Comparison of ENCODE assay signal across 9 cellular contexts in the genomic region with DNA sequence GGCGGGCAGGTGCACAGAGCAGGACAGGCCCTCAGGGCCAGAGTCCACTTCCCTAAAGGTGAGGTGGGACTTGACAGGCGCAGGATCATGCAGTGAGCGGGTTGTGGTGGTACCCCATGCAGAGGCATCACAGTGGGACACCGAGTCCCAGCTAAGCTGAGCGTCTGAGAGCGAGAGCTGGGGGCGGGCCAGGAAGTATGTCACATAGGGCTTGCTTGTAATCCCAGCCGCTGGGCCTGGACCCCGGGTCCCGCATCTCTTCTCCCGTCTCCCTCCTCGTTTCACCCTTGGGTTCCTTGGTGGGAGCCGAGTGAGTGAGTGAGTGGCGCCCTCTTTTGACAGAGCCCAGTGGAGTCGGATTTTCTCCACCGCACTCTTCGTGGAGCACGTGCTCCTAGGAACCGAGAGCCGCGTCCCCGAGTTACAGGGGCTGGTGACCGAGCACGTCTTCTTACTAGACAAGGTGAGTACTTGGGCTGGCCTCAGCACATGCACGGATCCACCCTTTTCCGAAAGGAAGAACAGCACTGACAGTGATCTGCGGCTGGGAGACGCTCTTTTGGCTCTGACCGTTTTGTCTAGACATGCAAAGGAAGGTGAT. TPM values are rescaled to one million over a fixed set of nuclear protein-coding genes. Genes with fewer than 3 reads are reported as not detected.
DNase-seq lines count a peak whose midpoint lies in the region; ATAC-seq, FAIRE-seq and TF ChIP-seq lines count a peak whose summit lies in the region.
"Had no signal": no experiment of that assay in that cellular context is flagged by ENCODE, and none has a peak within 500 bp of the region (broad histone marks: within the 10 kb centered on the region; RNA-seq: fewer than 3 reads in every experiment).

No MANE protein-coding gene starts in this region.

- FAIRE-seq in GM12878 (lab: Jason Lieb, UNC): no peak

- no peak overlapping the region for H3K9ac ChIP-seq in GM12878 (ENCODE audit: control insufficient read depth, insufficient read depth, low read length)

- intact Hi-C loops in GM12878 (cut with micrococcal nuclease; ENCODE audit: unreplicated experiment): loop anchor here (10.0 kb wide), 1 partner anchor 169 kb away; no protein-coding TSS in a partner anchor

- no peak overlapping the region for H3K4me2 ChIP-seq in GM12878 (ENCODE audit: control insufficient read depth, insufficient read depth)

- peaks cover 43 to 62% of the 10 kb centered on the region in 2 experiments for H3K36me3 ChIP-seq in GM12878 (ENCODE audit: control insufficient read depth in 2 of 2, insufficient read depth in 2 of 2, low read length in 1 of 2)

- no peaks in the 10 kb centered on the region for H3K9me3 ChIP-seq in GM12878 (replicated peaks; ENCODE audit: control insufficient read depth, insufficient read depth, low read length)
- H3K9me3 ChIP-seq: neutrophil had no signal

- TF ChIP-seq EP300 in GM12878 (IDR thresholded peaks at IDR 0.05; ENCODE audit: borderline replicate concordance in 1 of 2, control insufficient read depth in 1 of 2, low read depth in 2 of 2, low read length in 2 of 2): no peak

- DNase-seq in EH (ENCODE audit: low read depth): peak; percentile 19
- DNase-seq in Kasumi-1 (lab: John Stamatoyannopoulos, UW): peak; percentile 56 to 61
- no peak for DNase-seq in GM12878 (ENCODE audit: low read depth, low spot score)
- DNase-seq in midbrain (lab: John Stamatoyannopoulos, UW): peak; percentile 27
- DNase-seq in DMS153 (lab: John Stamatoyannopoulos, UW): no peak
- DNase-seq in inferior parietal cortex (ENCODE audit: extremely low spot score): no peak
- no peak for DNase-seq in occipital lobe (lab: John Stamatoyannopoulos, UW)
- no peak for DNase-seq in foreskin melanocyte

- TF ChIP-seq POLR2A in GM12878 (IDR thresholded peaks at IDR 0.05; ENCODE audit: low read depth, low read length): no peak

- SMC1A ChIA-PET in GM12878 (lab: Charles Lee; ENCODE audit: uncharacterized antibody, unreplicated experiment): no interaction called here

- no peak overlapping the region for H3K27ac ChIP-seq in GM12878 (ENCODE audit: control insufficient read depth, insufficient read depth)
- H3K27ac ChIP-seq: neutrophil had no signal

- H3K27me3 ChIP-seq in GM12878 (replicated peaks in 1 of 2; ENCODE audit: control insufficient read depth in 2 of 2, insufficient read depth in 2 of 2, low read length in 1 of 2): no peaks in the 10 kb centered on the region
- H3K27me3 ChIP-seq: neutrophil had no signal

- RAD21 ChIA-PET in GM12878 (lab: Charles Lee; ENCODE audit: unreplicated experiment): no interaction called here

- H3K4me1 ChIP-seq in GM12878 (ENCODE audit: control insufficient read depth, insufficient read depth, low read length): no peaks in the 10 kb centered on the region

- 98% methylated on average over 29 of the region's 29 CpGs for WGBS in GM12878 (ENCODE audit: insufficient coverage, insufficient replicate concordance, low lambda C conversion rate, missing lambda C conversion rate)

- BruUV-seq in GM12878 (replicated peaks; lab: Mats Ljungman, UMichigan): no TSS peak

- TF ChIP-seq CTCF in GM12878 (IDR thresholded peaks at IDR 0.05 in 2 of 3, conservative IDR thresholded peaks at IDR 0.05 in 1 of 3; ENCODE audit: control insufficient read depth in 2 of 3, extremely low read depth in 1 of 3, insufficient read depth in 1 of 3, low read depth in 3 of 3, low read length in 3 of 3): peak; percentile 22 to 52 (median 29); a peak in 3 of 6 replicates

- in situ Hi-C loops in GM12878 (cut with MboI): no loop called here

- POLR2A ChIA-PET in GM12878 (lab: Charles Lee): no interaction called here

- H3K79me2 ChIP-seq in GM12878 (ENCODE audit: control insufficient read depth, insufficient read depth, low read length): no peaks in the 10 kb centered on the region

- no peak overlapping the region for H3K4me3 ChIP-seq in GM12878

- peak; percentile 35; the same call in 1 of the 2 replicates for TF ChIP-seq RAD21 in GM12878 (IDR thresholded peaks at IDR 0.05; ENCODE audit: insufficient read depth, low read depth, low read length)

- H4K20me1 ChIP-seq in GM12878 (ENCODE audit: control insufficient read depth, insufficient read depth): no peaks in the 10 kb centered on the region

- ATAC-seq in GM12878: no peak

- CTCF ChIA-PET in GM12878 (lab: Yijun Ruan, JAX): interaction anchor here (0.6 to 1.3 kb wide), 2 partner anchors 162 to 168 kb away, joined by 3 read pairs; no protein-coding TSS in a partner anchor

- no peak overlapping the region for H2AFZ ChIP-seq in GM12878 (ENCODE audit: control insufficient read depth, low read depth, low read length)

TF ChIP-seq in GM12878, 131 proteins besides CTCF, POLR2A, EP300 and RAD21:
- no peak for TF ChIP-seq SUPT20H (IDR thresholded peaks at IDR 0.05; ENCODE audit: borderline replicate concordance, control insufficient read depth, low read depth, low read length)
- TF ChIP-seq, protein P1, sequence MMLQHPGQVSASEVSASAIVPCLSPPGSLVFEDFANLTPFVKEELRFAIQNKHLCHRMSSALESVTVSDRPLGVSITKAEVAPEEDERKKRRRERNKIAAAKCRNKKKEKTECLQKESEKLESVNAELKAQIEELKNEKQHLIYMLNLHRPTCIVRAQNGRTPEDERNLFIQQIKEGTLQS (IDR thresholded peaks at IDR 0.05; ENCODE audit: borderline replicate concordance, extremely low read depth, low read depth, low read length): no peak
- TF ChIP-seq, protein P2, sequence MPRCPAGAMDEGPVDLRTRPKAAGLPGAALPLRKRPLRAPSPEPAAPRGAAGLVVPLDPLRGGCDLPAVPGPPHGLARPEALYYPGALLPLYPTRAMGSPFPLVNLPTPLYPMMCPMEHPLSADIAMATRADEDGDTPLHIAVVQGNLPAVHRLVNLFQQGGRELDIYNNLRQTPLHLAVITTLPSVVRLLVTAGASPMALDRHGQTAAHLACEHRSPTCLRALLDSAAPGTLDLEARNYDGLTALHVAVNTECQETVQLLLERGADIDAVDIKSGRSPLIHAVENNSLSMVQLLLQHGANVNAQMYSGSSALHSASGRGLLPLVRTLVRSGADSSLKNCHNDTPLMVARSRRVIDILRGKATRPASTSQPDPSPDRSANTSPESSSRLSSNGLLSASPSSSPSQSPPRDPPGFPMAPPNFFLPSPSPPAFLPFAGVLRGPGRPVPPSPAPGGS (IDR thresholded peaks at IDR 0.05; ENCODE audit: borderline replicate concordance, insufficient read depth, low read depth, low read length, poor library complexity, severe bottlenecking): peak; percentile 19

RNA-seq across cellular contexts. Expression of a gene that starts 50.8 kb away (rescaled TPM):
- 27.5 and 31.4 TPM in 2 replicates for total RNA-seq in GM12878 (2013; cell fraction: nucleolus; rRNA removed)
- total RNA-seq in GM12878 (2014; rRNA removed): 7.3 and 10.1 TPM in 2 replicates
- total RNA-seq in GM12878 (2014; rRNA removed; fragmentation: Illumina TruSeq; extraction: Trizol): 3.0 and 3.8 TPM in 2 replicates
- total RNA-seq in GM12878 (2021): 10.7 and 11.9 TPM in 2 replicates
- polyA plus RNA-seq in GM12878 (2011; ENCODE audit: low read depth): 5.6 TPM
- 5.0 and 6.6 TPM in 2 replicates for polyA plus RNA-seq in GM12878 (2011; rRNA removed)
- polyA plus RNA-seq in GM12878 (2011; cell fraction: cytosol; rRNA removed): 9.0 and 10.5 TPM in 2 replicates
- polyA plus RNA-seq in GM12878 (2011; cell fraction: nucleus; rRNA removed): 17.5 and 22.4 TPM in 2 replicates
- 10.7 and 11.6 TPM in 2 replicates for polyA plus RNA-seq in GM12878 (2012)
- polyA plus RNA-seq in GM12878 (2014; fragmentation: Illumina TruSeq; extraction: Trizol): 1.6 and 3.1 TPM in 2 replicates
- 1 to 10 TPM in 1 of 2 experiments, under 1 TPM in 1; 0.63 to 4.5 TPM for polyA plus RNA-seq in GM12878 (2014; fragmentation: Nextera tagmentation; extraction: Ambion mirVana)
- polyA plus RNA-seq in GM12878 (2014; rRNA removed): 9.6 and 10.3 TPM in 2 replicates
- polyA plus RNA-seq in GM12878 (2016; fragmentation: Nextera tagmentation; extraction: Ambion mirVana): 10 to 100 TPM; 10.4 to 11.6 TPM
- 8.2 and 15.3 TPM in 2 replicates for polyA minus RNA-seq in GM12878 (2011; rRNA and poly(A)+ RNA removed)
- polyA minus RNA-seq in GM12878 (2011; cell fraction: cytosol; rRNA and poly(A)+ RNA removed): 2.8 TPM in 2 replicates
- 8.0 and 17.9 TPM in 2 replicates for polyA minus RNA-seq in GM12878 (2011; cell fraction: nucleus; rRNA and poly(A)+ RNA removed)
- 11.5 TPM for total RNA-seq in occipital lobe

Comparison
In these comparisons a context has a peak if more than half of its experiments do, and no peak if none do; other contexts are left out.
1. DNase-seq: peak in EH (single experiment), Kasumi-1 (2 of 2) and midbrain (single experiment); none in GM12878 (single experiment), DMS153 (single experiment), inferior parietal cortex (single experiment), occipital lobe (single experiment) and foreskin melanocyte (single experiment).